7 cellular contexts compared by ENCODE assay signal in the genomic region with DNA sequence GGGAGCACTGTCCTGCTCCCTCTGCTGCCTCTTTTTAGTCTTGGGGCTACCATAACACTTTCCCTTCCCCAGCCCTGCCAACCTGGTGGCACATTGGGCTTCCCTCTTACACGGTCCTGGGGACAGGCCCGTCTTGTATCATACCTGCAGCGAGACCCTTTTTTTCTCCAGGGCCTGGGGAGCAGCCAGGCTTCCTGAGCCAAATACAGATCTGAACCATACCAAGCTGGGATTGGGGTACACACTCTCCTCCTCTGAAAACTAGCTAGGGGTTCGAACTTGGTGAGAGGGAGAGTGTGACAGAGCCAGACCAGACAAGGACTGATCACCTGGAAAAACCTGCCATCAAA.
A peak's percentile ranks its signal among the peaks of the same experiment; 100 is the strongest.
DNase-seq lines count a peak whose midpoint lies in the region; ATAC-seq, FAIRE-seq and TF ChIP-seq lines count a peak whose summit lies in the region.
"Not testable (repeated sequence)": the region's sequence is repeated elsewhere in the genome, so short reads cannot be mapped to it uniquely, and the experiment has no call there.

No MANE protein-coding gene starts in this region.

- not testable (repeated sequence) for H3F3A ChIP-seq in GM23248 (ENCODE audit: insufficient read depth); smooth muscle cell (ENCODE audit: low read depth)

- POLR2A ChIA-PET in OCI-LY7 (lab: Charles Lee) = interaction anchor here (0.6 kb wide), 1 partner anchor 984 kb away, joined by 3 read pairs; no protein-coding TSS in a partner anchor
- POLR2A ChIA-PET in activated CD8-positive, alpha-beta T cell treated with anti-CD3 and anti-CD28 coated beads for 36 hours (lab: Charles Lee) = not testable (repeated sequence)

- H3K9me3 Mint-ChIP-seq in activated CD8-positive, alpha-beta T cell treated with anti-CD3 and anti-CD28 coated beads for 36 hours; astrocyte (ENCODE audit: unreplicated experiment); nephron: not testable (repeated sequence)

- in situ Hi-C loops in GM23248 (cut with MboI) = not testable (repeated sequence)

- ATAC-seq in activated CD8-positive, alpha-beta T cell treated with anti-CD3 and anti-CD28 coated beads for 36 hours = not testable (repeated sequence)

- not testable (repeated sequence) for FAIRE-seq in astrocyte (lab: Jason Lieb, UNC)

- not testable (repeated sequence) for H3K4me2 ChIP-seq in GM23248 (ENCODE audit: unreplicated experiment); smooth muscle cell
- H3K4me2 ChIP-seq in OCI-LY7 (ENCODE audit: low read length) (peak overlapping the region; percentile 83), astrocyte (ENCODE audit: low read length) (peak overlapping the region; percentile 91)

- H3K27ac Mint-ChIP-seq in activated CD8-positive, alpha-beta T cell treated with anti-CD3 and anti-CD28 coated beads for 36 hours = peak overlapping the region; percentile 99
- peak overlapping the region; percentile 100 for H3K27ac Mint-ChIP-seq in astrocyte (ENCODE audit: unreplicated experiment)
- peak overlapping the region; percentile 73 to 99 (median 91) for H3K27ac Mint-ChIP-seq in nephron

- peaks cover 25% of the 10 kb centered on the region for H3K4me1 Mint-ChIP-seq in activated CD8-positive, alpha-beta T cell treated with anti-CD3 and anti-CD28 coated beads for 36 hours (ENCODE audit: low read depth)
- H3K4me1 Mint-ChIP-seq in astrocyte (ENCODE audit: low read depth, unreplicated experiment) = peaks cover 14% of the 10 kb centered on the region
- H3K4me1 Mint-ChIP-seq in nephron = peaks cover 23% of the 10 kb centered on the region

- not testable (repeated sequence) for TF ChIP-seq CTCF in OCI-LY7 (conservative IDR thresholded peaks at IDR 0.05; ENCODE audit: low read length); activated CD8-positive, alpha-beta T cell treated with anti-CD3 and anti-CD28 coated beads for 36 hours (IDR thresholded peaks at IDR 0.05); astrocyte (IDR thresholded peaks at IDR 0.05; ENCODE audit: insufficient read depth, low read depth, low read length); left ventricle myocardium inferior (IDR thresholded peaks at IDR 0.05; ENCODE audit: borderline replicate concordance); nephron (IDR thresholded peaks at IDR 0.05; ENCODE audit: unreplicated experiment in 3 of 3); smooth muscle cell (IDR thresholded peaks at IDR 0.05; ENCODE audit: borderline replicate concordance, insufficient read depth, poor library complexity, severe bottlenecking)

- not testable (repeated sequence) for H3K27me3 Mint-ChIP-seq in activated CD8-positive, alpha-beta T cell treated with anti-CD3 and anti-CD28 coated beads for 36 hours; astrocyte (ENCODE audit: low read depth, unreplicated experiment); nephron (ENCODE audit: low read depth)

- 87 to 88% methylated on average over 4 of the region's 4 CpGs for WGBS in GM23248 (ENCODE audit: low coverage in 1 of 2, low lambda C conversion rate in 2 of 2, missing lambda C conversion rate in 2 of 2), 2 experiments
- 91% methylated on average over 4 of the region's 4 CpGs for WGBS in smooth muscle cell (ENCODE audit: low lambda C conversion rate)

- DNase-seq in GM23248; OCI-LY7 (ENCODE audit: low spot score); activated CD8-positive, alpha-beta T cell treated with anti-CD3 and anti-CD28 coated beads for 36 hours; astrocyte (ENCODE audit: low read depth); left ventricle myocardium inferior; smooth muscle cell (lab: John Stamatoyannopoulos, UW; ENCODE audit: unreplicated experiment): not testable (repeated sequence)

- not testable (repeated sequence) for H3K36me3 Mint-ChIP-seq in activated CD8-positive, alpha-beta T cell treated with anti-CD3 and anti-CD28 coated beads for 36 hours (ENCODE audit: low read depth); astrocyte (ENCODE audit: low read depth, unreplicated experiment); nephron (ENCODE audit: low read depth)

- H4K20me1 ChIP-seq in GM23248 (ENCODE audit: insufficient read depth); OCI-LY7 (ENCODE audit: insufficient read depth, low read length); astrocyte (ENCODE audit: insufficient read depth, low read length); smooth muscle cell (ENCODE audit: low read depth): not testable (repeated sequence)

- not testable (repeated sequence) for BruUV-seq in OCI-LY7 (replicated peaks; lab: Mats Ljungman, UMichigan)

- not testable (repeated sequence) for H3K27me3 ChIP-seq in GM23248 (replicated peaks; ENCODE audit: insufficient read depth); astrocyte (ENCODE audit: insufficient read depth, low read length); left ventricle myocardium inferior (ENCODE audit: low read depth); smooth muscle cell (ENCODE audit: low read depth)

- CTCF ChIA-PET in OCI-LY7 (lab: Charles Lee; ENCODE audit: unreplicated experiment); activated CD8-positive, alpha-beta T cell treated with anti-CD3 and anti-CD28 coated beads for 36 hours (lab: Charles Lee): not testable (repeated sequence)

- not testable (repeated sequence) for H3K27ac ChIP-seq in GM23248; OCI-LY7 (ENCODE audit: low read depth, low read length, poor library complexity, severe bottlenecking); astrocyte (ENCODE audit: low read depth, low read length)
- H3K27ac ChIP-seq in left ventricle myocardium inferior (replicated peaks) (peak overlapping the region; percentile 93), smooth muscle cell (ENCODE audit: low read depth) (peak overlapping the region; percentile 99)

- not testable (repeated sequence) for H3K79me2 ChIP-seq in GM23248 (ENCODE audit: insufficient read depth); OCI-LY7 (ENCODE audit: insufficient read depth, low read depth, low read length); astrocyte (ENCODE audit: insufficient read depth, low read length); smooth muscle cell (ENCODE audit: low read depth)

- peak overlapping the region; percentile 100; the same call in 1 of the 2 replicates for H3K9ac ChIP-seq in GM23248
- not testable (repeated sequence) for H3K9ac ChIP-seq in astrocyte (ENCODE audit: low read length); smooth muscle cell (ENCODE audit: low read depth)

- H3K4me3 ChIP-seq in GM23248; astrocyte (ENCODE audit: insufficient read depth, low read depth, low read length); smooth muscle cell: not testable (repeated sequence)
- peak overlapping the region; percentile 88 for H3K4me3 ChIP-seq in OCI-LY7 (ENCODE audit: low read depth, low read length, poor library complexity, severe bottlenecking)
- peak overlapping the region; percentile 91 for H3K4me3 ChIP-seq in left ventricle myocardium inferior

- H3K4me1 ChIP-seq in GM23248 (ENCODE audit: insufficient read depth) = peaks cover 14% of the 10 kb centered on the region
- H3K4me1 ChIP-seq in OCI-LY7 (ENCODE audit: insufficient read depth, low read length, poor library complexity, severe bottlenecking) = peaks cover 17% of the 10 kb centered on the region
- H3K4me1 ChIP-seq in astrocyte (ENCODE audit: insufficient read depth, low read length) = peaks cover 12% of the 10 kb centered on the region
- peaks cover 23% of the 10 kb centered on the region for H3K4me1 ChIP-seq in left ventricle myocardium inferior
- H3K4me1 ChIP-seq in smooth muscle cell (ENCODE audit: low read depth) = peaks cover 14% of the 10 kb centered on the region

- intact Hi-C loops in OCI-LY7 (cut with micrococcal nuclease; ENCODE audit: unreplicated experiment) = loop anchor here (5.0 kb wide), 1 partner anchor 76 kb away; the partner anchor contains the start of gene TMEM248
- intact Hi-C loops in activated CD8-positive, alpha-beta T cell treated with anti-CD3 and anti-CD28 coated beads for 36 hours (cut with micrococcal nuclease) = loop anchor here (5.0 kb wide), 1 partner anchor 41 kb away; no protein-coding TSS in a partner anchor
- intact Hi-C loops in left ventricle myocardium inferior (cut with micrococcal nuclease) = not testable (repeated sequence)

- H3K9me2 ChIP-seq in GM23248 (ENCODE audit: insufficient read depth); OCI-LY7 (ENCODE audit: insufficient read depth, low read length): not testable (repeated sequence)

- peak overlapping the region; percentile 91 for H3K4me3 Mint-ChIP-seq in activated CD8-positive, alpha-beta T cell treated with anti-CD3 and anti-CD28 coated beads for 36 hours
- peak overlapping the region; percentile 93 for H3K4me3 Mint-ChIP-seq in astrocyte (ENCODE audit: unreplicated experiment)
- peak overlapping the region; percentile 92 to 98 (median 95) for H3K4me3 Mint-ChIP-seq in nephron

- H3K36me3 ChIP-seq in GM23248 (ENCODE audit: low read depth); OCI-LY7 (ENCODE audit: insufficient read depth, low read length); astrocyte (ENCODE audit: insufficient read depth, low read length); left ventricle myocardium inferior; smooth muscle cell (ENCODE audit: low read depth): not testable (repeated sequence)

- H3K9me3 ChIP-seq in GM23248 (ENCODE audit: low read depth); OCI-LY7 (ENCODE audit: low read length); astrocyte (ENCODE audit: insufficient read depth, low read depth, low read length); left ventricle myocardium inferior (replicated peaks); smooth muscle cell (replicated peaks; ENCODE audit: low read depth): not testable (repeated sequence)

- peak overlapping the region; percentile 67; the same call in 1 of the 2 replicates for H2AFZ ChIP-seq in GM23248
- not testable (repeated sequence) for H2AFZ ChIP-seq in OCI-LY7 (ENCODE audit: low read length); astrocyte (ENCODE audit: low read depth, low read length); smooth muscle cell (ENCODE audit: low read depth)
